In genomic region chr2:127740665-127741287, GRCh38 we compare ENCODE assay signal across 16 cellular contexts. TPM values are rescaled to one million over a fixed set of nuclear protein-coding genes. Genes with fewer than 3 reads are reported as not detected.
DNase-seq lines count a peak whose midpoint lies in the region; ATAC-seq lines count a peak whose summit lies in the region.
"Had no signal": no experiment of that assay in that cellular context is flagged by ENCODE, and none has a peak within 500 bp of the region (broad histone marks: within the 10 kb centered on the region; RNA-seq: fewer than 3 reads in every experiment).

No MANE protein-coding gene starts in this region.

- intact Hi-C loops in activated T-helper 2 cell treated with anti-CD3 and anti-CD28 coated beads, Interferon-gamma antibody, Interleukin-2, Interleukin-4, amounts not matched to agents 10 μg/mL and 5 μg/mL and 100 μg/mL, durations not matched to agents 14 hours and 24 hours and 36 hours (cut with micrococcal nuclease) = loop anchor here (5.0 kb wide), 2 partner anchors 38 to 72 kb away; partner anchors contain the start of genes SFT2D3 and WDR33

- no peak for DNase-seq in activated naive CD4-positive, alpha-beta T cell treated with anti-CD3 and anti-CD28 coated beads, Interleukin-2, amount 50 U/mL, for 72 hours (ENCODE audit: low spot score in 2 of 2)
- DNase-seq in activated naive CD4-positive, alpha-beta T cell treated with anti-CD3 and anti-CD28 coated beads, Interleukin-2, amount 50 U/mL, for 16 hours = no peak
- DNase-seq in NCI-H2081 (lab: John Stamatoyannopoulos, UW) = peak; percentile 66 to 91
- no peak for DNase-seq in activated T-helper 2 cell treated with anti-CD3 and anti-CD28 coated beads, Interferon-gamma antibody, Interleukin-2, Interleukin-4, amounts not matched to agents 10 μg/mL and 5 μg/mL and 100 μg/mL, durations not matched to agents 14 hours and 24 hours and 36 hours (ENCODE audit: low spot score)
- DNase-seq in stimulated activated effector memory CD8-positive, alpha-beta T cell treated with anti-CD3 and anti-CD28 coated beads, Interleukin-12 subunit alpha, Interleukin-12 subunit beta, amount 100 ng/mL, for 72 hours (ENCODE audit: low spot score in 2 of 2) = no peak
- no peak for DNase-seq in stimulated activated CD4-positive, alpha-beta T cell treated with anti-CD3 and anti-CD28 coated beads, Interleukin-4, amount 100 ng/mL, for 4 hours
- DNase-seq in activated CD4-positive, alpha-beta T cell treated with anti-CD3 and anti-CD28 coated beads for 4 hours = no peak
- DNase-seq: activated CD8-positive, alpha-beta memory T cell treated with anti-CD3 and anti-CD28 coated beads, Interleukin-2, amount 50 U/mL, for 4 hours; adrenal gland; left ventricle myocardium superior; NCI-H446; sigmoid colon; stomach had no signal

- peaks cover 19 to 63% of the 10 kb centered on the region in 2 donors for H3K36me3 Mint-ChIP-seq in activated naive CD4-positive, alpha-beta T cell treated with anti-CD3 and anti-CD28 coated beads, Interleukin-2, amount 50 U/mL, for 72 hours
- H3K36me3 Mint-ChIP-seq in activated T-helper 2 cell treated with anti-CD3 and anti-CD28 coated beads, Interferon-gamma antibody, Interleukin-2, Interleukin-4, amounts not matched to agents 10 μg/mL and 5 μg/mL and 100 μg/mL, durations not matched to agents 14 hours and 24 hours and 36 hours (ENCODE audit: low read depth) = peaks cover 79% of the 10 kb centered on the region
- H3K36me3 Mint-ChIP-seq in stimulated activated effector memory CD8-positive, alpha-beta T cell treated with anti-CD3 and anti-CD28 coated beads, Interleukin-12 subunit alpha, Interleukin-12 subunit beta, amount 100 ng/mL, for 72 hours = peaks cover 92% of the 10 kb centered on the region

- H3K27ac Mint-ChIP-seq in activated naive CD4-positive, alpha-beta T cell treated with anti-CD3 and anti-CD28 coated beads, Interleukin-2, amount 50 U/mL, for 72 hours = peak overlapping the region; percentile 16 to 31
- H3K27ac Mint-ChIP-seq in activated T-helper 2 cell treated with anti-CD3 and anti-CD28 coated beads, Interferon-gamma antibody, Interleukin-2, Interleukin-4, amounts not matched to agents 10 μg/mL and 5 μg/mL and 100 μg/mL, durations not matched to agents 14 hours and 24 hours and 36 hours = peak overlapping the region; percentile 56
- H3K27ac Mint-ChIP-seq in stimulated activated effector memory CD8-positive, alpha-beta T cell treated with anti-CD3 and anti-CD28 coated beads, Interleukin-12 subunit alpha, Interleukin-12 subunit beta, amount 100 ng/mL, for 72 hours = peak overlapping the region; percentile 5
- H3K27ac Mint-ChIP-seq: neural progenitor cell had no signal

- H3K4me1 Mint-ChIP-seq in activated T-helper 2 cell treated with anti-CD3 and anti-CD28 coated beads, Interferon-gamma antibody, Interleukin-2, Interleukin-4, amounts not matched to agents 10 μg/mL and 5 μg/mL and 100 μg/mL, durations not matched to agents 14 hours and 24 hours and 36 hours (ENCODE audit: low read depth) = peaks cover 40% of the 10 kb centered on the region
- peaks cover 56% of the 10 kb centered on the region for H3K4me1 Mint-ChIP-seq in stimulated activated effector memory CD8-positive, alpha-beta T cell treated with anti-CD3 and anti-CD28 coated beads, Interleukin-12 subunit alpha, Interleukin-12 subunit beta, amount 100 ng/mL, for 72 hours
- H3K4me1 Mint-ChIP-seq: neural progenitor cell had no signal

- no peaks in the 10 kb centered on the region for H3K27me3 Mint-ChIP-seq in activated T-helper 2 cell treated with anti-CD3 and anti-CD28 coated beads, Interferon-gamma antibody, Interleukin-2, Interleukin-4, amounts not matched to agents 10 μg/mL and 5 μg/mL and 100 μg/mL, durations not matched to agents 14 hours and 24 hours and 36 hours (ENCODE audit: low read depth)

- ATAC-seq in activated naive CD4-positive, alpha-beta T cell treated with anti-CD3 and anti-CD28 coated beads, Interleukin-2, amount 50 U/mL, for 72 hours = no peak
- no peak for ATAC-seq in stimulated activated effector memory CD8-positive, alpha-beta T cell treated with anti-CD3 and anti-CD28 coated beads, Interleukin-12 subunit alpha, Interleukin-12 subunit beta, amount 100 ng/mL, for 72 hours
- ATAC-seq in GM18511 (IDR thresholded peaks at IDR 0.05; ENCODE audit: unreplicated experiment) = no peak
- ATAC-seq: left ventricle myocardium superior, Right ventricle myocardium inferior had no signal

- no peaks in the 10 kb centered on the region for H3K9me3 Mint-ChIP-seq in activated naive CD4-positive, alpha-beta T cell treated with anti-CD3 and anti-CD28 coated beads, Interleukin-2, amount 50 U/mL, for 72 hours
- H3K9me3 Mint-ChIP-seq in activated T-helper 2 cell treated with anti-CD3 and anti-CD28 coated beads, Interferon-gamma antibody, Interleukin-2, Interleukin-4, amounts not matched to agents 10 μg/mL and 5 μg/mL and 100 μg/mL, durations not matched to agents 14 hours and 24 hours and 36 hours = no peaks in the 10 kb centered on the region
- H3K9me3 Mint-ChIP-seq in stimulated activated effector memory CD8-positive, alpha-beta T cell treated with anti-CD3 and anti-CD28 coated beads, Interleukin-12 subunit alpha, Interleukin-12 subunit beta, amount 100 ng/mL, for 72 hours = no peaks in the 10 kb centered on the region
- H3K9me3 Mint-ChIP-seq: neural progenitor cell had no signal

- H3K4me3 Mint-ChIP-seq in activated T-helper 2 cell treated with anti-CD3 and anti-CD28 coated beads, Interferon-gamma antibody, Interleukin-2, Interleukin-4, amounts not matched to agents 10 μg/mL and 5 μg/mL and 100 μg/mL, durations not matched to agents 14 hours and 24 hours and 36 hours (ENCODE audit: low read depth) = no peak overlapping the region
- H3K4me3 Mint-ChIP-seq in stimulated activated effector memory CD8-positive, alpha-beta T cell treated with anti-CD3 and anti-CD28 coated beads, Interleukin-12 subunit alpha, Interleukin-12 subunit beta, amount 100 ng/mL, for 72 hours = no peak overlapping the region
- H3K4me3 Mint-ChIP-seq: neural progenitor cell had no signal

RNA-seq across cellular contexts. Expression of gene SFT2D3, which starts 39.5 kb away (rescaled TPM):
- total RNA-seq in activated naive CD4-positive, alpha-beta T cell treated with anti-CD3 and anti-CD28 coated beads, Interleukin-2, amount 50 U/mL, for 72 hours = 1 to 10 TPM; 2.6 to 3.5 TPM
- total RNA-seq in activated T-helper 2 cell treated with anti-CD3 and anti-CD28 coated beads, Interferon-gamma antibody, Interleukin-2, Interleukin-4, amounts not matched to agents 10 μg/mL and 5 μg/mL and 100 μg/mL, durations not matched to agents 14 hours and 24 hours and 36 hours = 4.5 and 5.9 TPM in 2 replicates

Comparison
In these comparisons a context has a peak if more than half of its experiments do, and no peak if none do; other contexts are left out.
1. DNase-seq: peak in NCI-H2081 (2 of 2); none in activated naive CD4-positive, alpha-beta T cell treated with anti-CD3 and anti-CD28 coated beads, Interleukin-2, amount 50 U/mL, for 72 hours (0 of 2), activated naive CD4-positive, alpha-beta T cell treated with anti-CD3 and anti-CD28 coated beads, Interleukin-2, amount 50 U/mL, for 16 hours (single experiment), activated T-helper 2 cell treated with anti-CD3 and anti-CD28 coated beads, Interferon-gamma antibody, Interleukin-2, Interleukin-4, amounts not matched to agents 10 μg/mL and 5 μg/mL and 100 μg/mL, durations not matched to agents 14 hours and 24 hours and 36 hours (single experiment), stimulated activated effector memory CD8-positive, alpha-beta T cell treated with anti-CD3 and anti-CD28 coated beads, Interleukin-12 subunit alpha, Interleukin-12 subunit beta, amount 100 ng/mL, for 72 hours (0 of 2), stimulated activated CD4-positive, alpha-beta T cell treated with anti-CD3 and anti-CD28 coated beads, Interleukin-4, amount 100 ng/mL, for 4 hours (0 of 2) and activated CD4-positive, alpha-beta T cell treated with anti-CD3 and anti-CD28 coated beads for 4 hours (0 of 2).
2. H3K27ac Mint-ChIP-seq: peak in every context shown above with its lines; median percentile 56 in activated T-helper 2 cell treated with anti-CD3 and anti-CD28 coated beads, Interferon-gamma antibody, Interleukin-2, Interleukin-4, amounts not matched to agents 10 μg/mL and 5 μg/mL and 100 μg/mL, durations not matched to agents 14 hours and 24 hours and 36 hours; 24 in activated naive CD4-positive, alpha-beta T cell treated with anti-CD3 and anti-CD28 coated beads, Interleukin-2, amount 50 U/mL, for 72 hours; 5 in stimulated activated effector memory CD8-positive, alpha-beta T cell treated with anti-CD3 and anti-CD28 coated beads, Interleukin-12 subunit alpha, Interleukin-12 subunit beta, amount 100 ng/mL, for 72 hours.